ENCODE assay signal across 14 cellular contexts in the genomic region with DNA sequence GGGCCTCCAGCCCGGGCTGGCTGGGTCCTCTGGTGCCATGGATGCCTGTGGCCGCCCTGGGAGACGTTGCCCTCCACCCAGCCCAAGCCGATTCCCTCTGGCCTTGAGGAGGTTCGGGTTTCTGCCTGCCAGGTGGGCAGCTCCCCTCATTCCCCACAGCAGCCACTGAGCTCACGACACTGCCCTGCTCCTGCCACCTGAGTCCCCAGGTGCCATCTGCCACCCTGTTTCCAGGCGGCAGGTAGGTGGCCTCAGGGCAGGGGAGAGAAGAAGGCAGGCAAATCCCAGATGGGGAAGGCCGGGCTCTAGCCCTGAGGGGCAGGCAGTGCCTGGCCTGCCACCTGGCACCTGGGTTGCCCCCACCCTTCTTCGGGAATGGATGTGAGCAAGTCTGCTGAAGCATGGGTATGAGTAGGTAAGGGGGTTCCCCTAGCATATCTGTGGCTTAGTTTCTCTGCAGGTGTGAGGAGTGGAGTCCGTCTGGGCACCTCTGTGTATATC.
A peak's percentile ranks its signal among the peaks of the same experiment; 100 is the strongest.
DNase-seq lines count a peak whose midpoint lies in the region; ATAC-seq and TF ChIP-seq lines count a peak whose summit lies in the region.
"Had no signal": no experiment of that assay in that cellular context is flagged by ENCODE, and none has a peak within 500 bp of the region (broad histone marks: within the 10 kb centered on the region; RNA-seq: fewer than 3 reads in every experiment).

No MANE protein-coding gene starts in this region.

- H3K36me3 Mint-ChIP-seq in stimulated activated effector memory CD8-positive, alpha-beta T cell treated with anti-CD3 and anti-CD28 coated beads, Interleukin-12 subunit alpha, Interleukin-12 subunit beta, amount 100 ng/mL, for 72 hours = peaks cover 29% of the 10 kb centered on the region

- no peak overlapping the region for H3K27ac ChIP-seq in uterus
- H3K27ac ChIP-seq: SJSA1 had no signal

- H3K27ac Mint-ChIP-seq in stimulated activated effector memory CD8-positive, alpha-beta T cell treated with anti-CD3 and anti-CD28 coated beads, Interleukin-12 subunit alpha, Interleukin-12 subunit beta, amount 100 ng/mL, for 72 hours = no peak overlapping the region

- TF ChIP-seq CTCF in uterus (IDR thresholded peaks at IDR 0.05) = no peak

- no peaks in the 10 kb centered on the region for H3K36me3 ChIP-seq in uterus

- H3K27me3 ChIP-seq in uterus = no peaks in the 10 kb centered on the region
- H3K27me3 ChIP-seq: BE2C, SJSA1 had no signal

- peak; percentile 59 for DNase-seq in cerebellum (ENCODE audit: low spot score)
- DNase-seq in stimulated activated effector memory CD8-positive, alpha-beta T cell treated with anti-CD3 and anti-CD28 coated beads, Interleukin-12 subunit alpha, Interleukin-12 subunit beta, amount 100 ng/mL, for 72 hours (ENCODE audit: low spot score in 2 of 2) = no peak
- no peak for DNase-seq in uterus
- DNase-seq in T-helper 9 cell = no peak
- DNase-seq: activated gamma-delta T cell, BE2C, HCEC 1CT, NCI-H187 treated with DMSO at 0.1 percent for 48 hours, NCI-H510A had no signal

- intact Hi-C loops in uterus (cut with DNase I; ENCODE audit: low total_unique reads) = no loop called here

- TF ChIP-seq POLR2A in uterus (IDR thresholded peaks at IDR 0.05) = no peak

- H3K4me3 Mint-ChIP-seq in stimulated activated effector memory CD8-positive, alpha-beta T cell treated with anti-CD3 and anti-CD28 coated beads, Interleukin-12 subunit alpha, Interleukin-12 subunit beta, amount 100 ng/mL, for 72 hours = no peak overlapping the region

- H3K4me1 Mint-ChIP-seq in stimulated activated effector memory CD8-positive, alpha-beta T cell treated with anti-CD3 and anti-CD28 coated beads, Interleukin-12 subunit alpha, Interleukin-12 subunit beta, amount 100 ng/mL, for 72 hours = peaks cover 79% of the 10 kb centered on the region

- H3K9me3 ChIP-seq in uterus = no peaks in the 10 kb centered on the region
- H3K9me3 ChIP-seq: BE2C, SJSA1 had no signal

- H3K4me3 ChIP-seq in uterus = no peak overlapping the region
- H3K4me3 ChIP-seq: SJSA1 had no signal

- H3K4me1 ChIP-seq in uterus = peaks cover 0 to 13% of the 10 kb centered on the region in 2 donors
- H3K4me1 ChIP-seq: SJSA1 had no signal

- no peaks in the 10 kb centered on the region for H3K9me3 Mint-ChIP-seq in stimulated activated effector memory CD8-positive, alpha-beta T cell treated with anti-CD3 and anti-CD28 coated beads, Interleukin-12 subunit alpha, Interleukin-12 subunit beta, amount 100 ng/mL, for 72 hours

- peak; percentile 36 for ATAC-seq in GM18858 (IDR thresholded peaks at IDR 0.05; ENCODE audit: unreplicated experiment)
- ATAC-seq in HG03442 (IDR thresholded peaks at IDR 0.05; ENCODE audit: unreplicated experiment) = peak; percentile 36
- peak; percentile 31 for ATAC-seq in stimulated activated effector memory CD8-positive, alpha-beta T cell treated with anti-CD3 and anti-CD28 coated beads, Interleukin-12 subunit alpha, Interleukin-12 subunit beta, amount 100 ng/mL, for 72 hours
- ATAC-seq in HG03097 (IDR thresholded peaks at IDR 0.05; ENCODE audit: low FRiP score, unreplicated experiment) = no peak
- ATAC-seq: left lobe of liver had no signal
